Comparison of ENCODE assay signal across 14 cellular contexts in the genomic region with DNA sequence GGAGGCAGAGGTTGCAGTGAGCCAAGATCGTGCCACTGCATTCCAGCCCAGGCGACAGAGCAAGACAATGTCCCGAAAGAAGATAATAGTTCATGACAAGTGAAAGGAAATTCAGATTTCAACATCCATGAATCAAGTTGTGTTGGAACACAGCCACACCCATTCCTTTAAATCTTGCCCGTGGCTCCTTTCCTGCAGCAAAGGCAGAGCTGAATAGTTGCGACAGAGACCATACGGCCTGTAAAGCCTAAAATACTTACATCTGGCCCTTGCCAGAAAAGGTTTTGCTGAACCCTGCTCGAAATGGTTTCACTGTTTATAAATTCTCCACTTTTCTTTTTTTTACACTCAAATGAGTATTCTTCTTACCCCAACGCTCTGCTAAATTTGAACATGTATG. TPM values are rescaled to one million over a fixed set of nuclear protein-coding genes. Genes with fewer than 3 reads are reported as not detected.
A peak's percentile ranks its signal among the peaks of the same experiment; 100 is the strongest.
DNase-seq lines count a peak whose midpoint lies in the region; ATAC-seq, FAIRE-seq and TF ChIP-seq lines count a peak whose summit lies in the region.
"Had no signal": no experiment of that assay in that cellular context is flagged by ENCODE, and none has a peak within 500 bp of the region (broad histone marks: within the 10 kb centered on the region; RNA-seq: fewer than 3 reads in every experiment).

No MANE protein-coding gene starts in this region.

- H3K27ac Mint-ChIP-seq in stimulated activated naive B cell treated with anti-CD40 and anti-IgM and Interleukin-4, amounts not matched to agents 10 μg/mL and 1 μg/mL and 100 μg/mL, for 72 hours = no peak overlapping the region
- H3K27ac Mint-ChIP-seq: activated naive CD4-positive, alpha-beta T cell treated with anti-CD3 and anti-CD28 coated beads for 36 hours had no signal

- H3K36me3 ChIP-seq in liver (ENCODE audit: control insufficient read depth in 4 of 4, insufficient read depth in 3 of 4, low read depth in 1 of 4, low read length in 3 of 4) = no peaks in the 10 kb centered on the region
- H3K36me3 ChIP-seq in HepG2 (replicated peaks in 1 of 2; ENCODE audit: control insufficient read depth in 1 of 2, insufficient read depth in 2 of 2, low read length in 2 of 2) = no peaks in the 10 kb centered on the region
- H3K36me3 ChIP-seq in vagina = no peaks in the 10 kb centered on the region

- H3K27ac ChIP-seq in liver (ENCODE audit: low read depth in 1 of 2, low read length in 2 of 2) (peak overlapping the region in 1 of 2 donors; percentile 34), HepG2 (ENCODE audit: extremely low read length, insufficient read depth, low read length) (no peak overlapping the region), vagina (peak overlapping the region; percentile 75)

- H3K4me1 ChIP-seq in liver (ENCODE audit: control insufficient read depth in 4 of 4, insufficient read depth in 4 of 4, low read length in 3 of 4) = peaks cover 14 to 62% (median 47%) of the 10 kb centered on the region in 4 donors
- peaks cover 39% of the 10 kb centered on the region for H3K4me1 ChIP-seq in HepG2 (ENCODE audit: insufficient read depth, low read length)
- peaks cover 23% of the 10 kb centered on the region for H3K4me1 ChIP-seq in vagina

- POLR2A ChIA-PET in HepG2 (lab: Yijun Ruan, JAX) = interaction anchor here (1.6 kb wide), 2 partner anchors 17 to 20 kb away, joined by 5 to 6 read pairs; no protein-coding TSS in a partner anchor

- no peaks in the 10 kb centered on the region for H3K27me3 ChIP-seq in liver (ENCODE audit: control insufficient read depth in 4 of 4, insufficient read depth in 4 of 4, low read length in 3 of 4)
- peaks cover 1 to 7% of the 10 kb centered on the region in 2 experiments; a peak in 3 of 5 replicates for H3K27me3 ChIP-seq in HepG2 (ENCODE audit: control insufficient read depth in 1 of 2, insufficient read depth in 2 of 2, low read length in 2 of 2)
- no peaks in the 10 kb centered on the region for H3K27me3 ChIP-seq in vagina

- TF ChIP-seq CTCF in liver (IDR thresholded peaks at IDR 0.05; ENCODE audit: low read depth, low read length, missing input control) (no peak), HepG2 (CRISPR knock-in tag; IDR thresholded peaks at IDR 0.05) (no peak), foreskin fibroblast (IDR thresholded peaks at IDR 0.05; ENCODE audit: low read depth, low read length) (no peak), vagina (IDR thresholded peaks at IDR 0.05) (no peak)

- H3K27me3 Mint-ChIP-seq in stimulated activated naive B cell treated with anti-CD40 and anti-IgM and Interleukin-4, amounts not matched to agents 10 μg/mL and 1 μg/mL and 100 μg/mL, for 72 hours = peaks cover 4 to 10% of the 10 kb centered on the region in 2 donors

- H3K9ac ChIP-seq in liver (ENCODE audit: low read depth in 1 of 2, low read length in 2 of 2) (no peak overlapping the region), HepG2 (ENCODE audit: insufficient read depth, low read depth, low read length) (no peak overlapping the region)

- ATAC-seq in HepG2 = no peak
- ATAC-seq in stimulated activated naive B cell treated with anti-CD40 and anti-IgM and Interleukin-4, amounts not matched to agents 10 μg/mL and 1 μg/mL and 100 μg/mL, for 72 hours (replicated peaks) = no peak

- H3K36me3 Mint-ChIP-seq in stimulated activated naive B cell treated with anti-CD40 and anti-IgM and Interleukin-4, amounts not matched to agents 10 μg/mL and 1 μg/mL and 100 μg/mL, for 72 hours = no peaks in the 10 kb centered on the region

- TF ChIP-seq POLR2A in HepG2 (IDR thresholded peaks at IDR 0.05; ENCODE audit: insufficient read depth in 1 of 2, low read depth in 2 of 2, low read length in 2 of 2) (no peak), vagina (IDR thresholded peaks at IDR 0.05) (no peak)

- no peaks in the 10 kb centered on the region for H3K9me3 Mint-ChIP-seq in stimulated activated naive B cell treated with anti-CD40 and anti-IgM and Interleukin-4, amounts not matched to agents 10 μg/mL and 1 μg/mL and 100 μg/mL, for 72 hours
- H3K9me3 Mint-ChIP-seq: activated naive CD4-positive, alpha-beta T cell treated with anti-CD3 and anti-CD28 coated beads for 36 hours had no signal

- no peak for FAIRE-seq in HepG2 (lab: Jason Lieb, UNC)

- TF ChIP-seq RAD21 in liver (IDR thresholded peaks at IDR 0.05) = peak in 1 of 2 donors; percentile 7
- no peak for TF ChIP-seq RAD21 in HepG2 (CRISPR knock-in tag; IDR thresholded peaks at IDR 0.05)

- H2AFZ ChIP-seq in HepG2 (ENCODE audit: low read length) = no peak overlapping the region

- H3K4me2 ChIP-seq in HepG2 (ENCODE audit: low read depth, low read length) = no peak overlapping the region

- intact Hi-C loops in HepG2 (cut with micrococcal nuclease; ENCODE audit: unreplicated experiment) = no loop called here
- intact Hi-C loops in vagina (cut with DNase I) = no loop called here

- H3K9me3 ChIP-seq in liver (ENCODE audit: control insufficient read depth in 4 of 4, low read length in 3 of 4) (no peaks in the 10 kb centered on the region), HepG2 (ENCODE audit: low read length) (no peaks in the 10 kb centered on the region), vagina (no peaks in the 10 kb centered on the region)

- no peaks in the 10 kb centered on the region for H3K79me2 ChIP-seq in HepG2 (ENCODE audit: insufficient read depth, low read length)

- H4K20me1 ChIP-seq in HepG2 (ENCODE audit: insufficient read depth, low read length) = no peaks in the 10 kb centered on the region

- no peak for TF ChIP-seq EP300 in HepG2 (IDR thresholded peaks at IDR 0.05; ENCODE audit: low read depth in 2 of 2, low read length in 2 of 2)
- no peak for TF ChIP-seq EP300 in HepG2 (CRISPR knock-in tag; IDR thresholded peaks at IDR 0.05; ENCODE audit: borderline replicate concordance)

- CTCF ChIA-PET in HepG2 (lab: Yijun Ruan, JAX; ENCODE audit: low intra/inter-chr PET ratio, low total read pairs) = interaction anchor here (1.0 to 2.2 kb wide), 2 partner anchors 18 to 20 kb away, joined by 4 to 5 read pairs; partner anchors contain the start of gene ITPK1

- DNase-seq in HepG2 (ENCODE audit: low spot score) (no peak), SKM-1 (lab: John Stamatoyannopoulos, UW; ENCODE audit: unreplicated experiment) (peak; percentile 12), foreskin fibroblast (peak; percentile 76 to 91), vagina (ENCODE audit: extremely low spot score in 2 of 2) (no peak), RKO (ENCODE audit: low spot score) (no peak), T-helper 9 cell (no peak)
- DNase-seq in stimulated activated naive B cell treated with anti-CD40 and anti-IgM and Interleukin-4, amounts not matched to agents 10 μg/mL and 1 μg/mL and 100 μg/mL, for 72 hours = no peak
- DNase-seq: ACHN; activated CD8-positive, alpha-beta memory T cell treated with anti-CD3 and anti-CD28 coated beads for 24 hours; activated naive CD4-positive, alpha-beta T cell treated with anti-CD3 and anti-CD28 coated beads for 36 hours; NCI-H2029 treated with DMSO at 0.1 percent for 48 hours; NK-92 treated with Interleukin-12 subunit alpha and Interleukin-12 subunit beta, amount 100 ng/mL, for 24 hours; T1000 had no signal

- no TSS peak for BruUV-seq in HepG2 (replicated peaks; lab: Mats Ljungman, UMichigan)

- 34% methylated on average over 8 of the region's 8 CpGs for WGBS in liver
- WGBS in HepG2 (ENCODE audit: low lambda C conversion rate) = 33% methylated on average over 8 of the region's 8 CpGs

- H3K4me1 Mint-ChIP-seq in stimulated activated naive B cell treated with anti-CD40 and anti-IgM and Interleukin-4, amounts not matched to agents 10 μg/mL and 1 μg/mL and 100 μg/mL, for 72 hours = peaks cover 0 to 7% of the 10 kb centered on the region in 2 donors

- in situ Hi-C loops in HepG2 (cut with HindIII; ENCODE audit: extremely low pct_ligation_motif_present, low pct_unique_long_range_greater_than_20kb) = no loop called here

- no peak overlapping the region for H3K4me3 Mint-ChIP-seq in stimulated activated naive B cell treated with anti-CD40 and anti-IgM and Interleukin-4, amounts not matched to agents 10 μg/mL and 1 μg/mL and 100 μg/mL, for 72 hours
- H3K4me3 Mint-ChIP-seq: activated naive CD4-positive, alpha-beta T cell treated with anti-CD3 and anti-CD28 coated beads for 36 hours had no signal

- no peak overlapping the region for H3K4me3 ChIP-seq in liver (ENCODE audit: low read depth in 1 of 3, low read length in 3 of 3)
- H3K4me3 ChIP-seq in HepG2 (replicated peaks in 1 of 3; ENCODE audit: insufficient read depth in 1 of 3, low read depth in 2 of 3, low read length in 3 of 3) = no peak overlapping the region
- H3K4me3 ChIP-seq in foreskin fibroblast (ENCODE audit: low read depth in 1 of 2, low read length in 2 of 2) = no peak overlapping the region
- H3K4me3 ChIP-seq in vagina = no peak overlapping the region

RNA-seq across cellular contexts. Expression of gene ITPK1, which starts 17.8 kb away (rescaled TPM):
- total RNA-seq in liver (10 to 100 TPM in 1 of 2 donors, 1 to 10 TPM in 1; 9.0 to 41.2 TPM), HepG2 (2016; rRNA removed; fragmentation: Illumina TruSeq; extraction: Trizol) (20.5 and 28.1 TPM in 2 replicates), vagina (49.6 TPM)
- polyA plus RNA-seq in liver (10 to 100 TPM in 1 of 2 donors, 1 to 10 TPM in 1; 9.4 to 31.3 TPM), HepG2 (2011; rRNA removed) (47.5 and 64.2 TPM in 2 replicates)
- 8.4 and 11.5 TPM in 2 replicates for total RNA-seq in HepG2 (2016; cell fraction: cytosol; rRNA removed; fragmentation: Illumina TruSeq; extraction: Trizol; ENCODE audit: low read depth)
- 15.9 and 20.1 TPM in 2 replicates for total RNA-seq in HepG2 (2016; cell fraction: insoluble cytoplasmic fraction; rRNA removed; fragmentation: Illumina TruSeq; extraction: Trizol)
- total RNA-seq in HepG2 (2016; cell fraction: membrane; rRNA removed; fragmentation: Illumina TruSeq; extraction: Trizol) = 31.0 and 31.9 TPM in 2 replicates
- 11.8 and 15.8 TPM in 2 replicates for total RNA-seq in HepG2 (2016; cell fraction: nucleus; rRNA removed; fragmentation: Illumina TruSeq; extraction: Trizol)
- polyA plus RNA-seq in HepG2 (2011; cell fraction: cytosol; rRNA removed) = 30.0 and 37.2 TPM in 2 replicates
- 30.6 and 37.4 TPM in 2 replicates for polyA plus RNA-seq in HepG2 (2011; cell fraction: nucleus; rRNA removed)
- 17.7 and 18.1 TPM in 2 replicates for polyA plus RNA-seq in HepG2 (2012)
- 21.3 and 21.6 TPM in 2 replicates for polyA plus RNA-seq in HepG2 (2016; cell fraction: cytosol; fragmentation: Illumina TruSeq; extraction: Trizol; ENCODE audit: low read depth)
- polyA plus RNA-seq in HepG2 (2016; cell fraction: insoluble cytoplasmic fraction; fragmentation: Illumina TruSeq; extraction: Trizol; ENCODE audit: low read depth) = 28.1 and 40.5 TPM in 2 replicates
- 43.7 and 50.0 TPM in 2 replicates for polyA plus RNA-seq in HepG2 (2016; cell fraction: membrane; fragmentation: Illumina TruSeq; extraction: Trizol; ENCODE audit: low read depth)
- polyA plus RNA-seq in HepG2 (2016; cell fraction: nucleus; fragmentation: Illumina TruSeq; extraction: Trizol; ENCODE audit: insufficient read depth, low read depth) = 24.0 and 25.1 TPM in 2 replicates
- polyA minus RNA-seq in HepG2 (2011; rRNA and poly(A)+ RNA removed; ENCODE audit: low replicate concordance) = 147 and 407 TPM in 2 replicates
- 32.5 and 39.1 TPM in 2 replicates for polyA minus RNA-seq in HepG2 (2011; cell fraction: cytosol; rRNA and poly(A)+ RNA removed)
- 12.5 and 17.4 TPM in 2 replicates for polyA minus RNA-seq in HepG2 (2011; cell fraction: nucleus; rRNA and poly(A)+ RNA removed)

RNA-seq across cellular contexts. Expression of gene MOAP1, which starts 51.2 kb away (rescaled TPM):
- total RNA-seq in liver = 10 to 100 TPM; 11.9 to 13.2 TPM
- 10 to 100 TPM in 1 of 2 donors, 1 to 10 TPM in 1; 7.8 to 11.5 TPM for polyA plus RNA-seq in liver
- 14.6 and 14.9 TPM in 2 replicates for total RNA-seq in HepG2 (2016; rRNA removed; fragmentation: Illumina TruSeq; extraction: Trizol)
- total RNA-seq in HepG2 (2016; cell fraction: cytosol; rRNA removed; fragmentation: Illumina TruSeq; extraction: Trizol; ENCODE audit: low read depth) = 2.6 TPM in 2 replicates
- total RNA-seq in HepG2 (2016; cell fraction: insoluble cytoplasmic fraction; rRNA removed; fragmentation: Illumina TruSeq; extraction: Trizol) = 14.8 and 15.2 TPM in 2 replicates
- total RNA-seq in HepG2 (2016; cell fraction: membrane; rRNA removed; fragmentation: Illumina TruSeq; extraction: Trizol) = 7.5 and 8.6 TPM in 2 replicates
- 10.0 and 11.2 TPM in 2 replicates for total RNA-seq in HepG2 (2016; cell fraction: nucleus; rRNA removed; fragmentation: Illumina TruSeq; extraction: Trizol)
- polyA plus RNA-seq in HepG2 (2011; rRNA removed) = 47.0 and 48.6 TPM in 2 replicates
- polyA plus RNA-seq in HepG2 (2011; cell fraction: cytosol; rRNA removed) = 34.9 and 57.3 TPM in 2 replicates
- 12.5 and 24.3 TPM in 2 replicates for polyA plus RNA-seq in HepG2 (2011; cell fraction: nucleus; rRNA removed)
- polyA plus RNA-seq in HepG2 (2012) = 22.2 and 29.6 TPM in 2 replicates
- polyA plus RNA-seq in HepG2 (2016; cell fraction: cytosol; fragmentation: Illumina TruSeq; extraction: Trizol; ENCODE audit: low read depth) = 2.0 and 2.1 TPM in 2 replicates
- 13.6 and 14.1 TPM in 2 replicates for polyA plus RNA-seq in HepG2 (2016; cell fraction: insoluble cytoplasmic fraction; fragmentation: Illumina TruSeq; extraction: Trizol; ENCODE audit: low read depth)
- polyA plus RNA-seq in HepG2 (2016; cell fraction: membrane; fragmentation: Illumina TruSeq; extraction: Trizol; ENCODE audit: low read depth) = 5.0 and 5.9 TPM in 2 replicates
- polyA plus RNA-seq in HepG2 (2016; cell fraction: nucleus; fragmentation: Illumina TruSeq; extraction: Trizol; ENCODE audit: insufficient read depth, low read depth) = 16.6 and 18.7 TPM in 2 replicates
- polyA minus RNA-seq in HepG2 (2011; rRNA and poly(A)+ RNA removed; ENCODE audit: low replicate concordance) = 6.5 and 13.5 TPM in 2 replicates
- 14.9 and 19.2 TPM in 2 replicates for polyA minus RNA-seq in HepG2 (2011; cell fraction: cytosol; rRNA and poly(A)+ RNA removed)
- polyA minus RNA-seq in HepG2 (2011; cell fraction: nucleus; rRNA and poly(A)+ RNA removed) = 8.9 and 11.3 TPM in 2 replicates
- total RNA-seq in vagina = 24.1 TPM

RNA-seq across cellular contexts. Expression of gene LYSET, which starts 51.6 kb away (rescaled TPM):
- 1 to 10 TPM; 5.6 to 5.9 TPM for total RNA-seq in liver
- polyA plus RNA-seq in liver = 10 to 100 TPM in 1 of 2 donors, 1 to 10 TPM in 1; 7.2 to 13.4 TPM
- total RNA-seq in HepG2 (2016; rRNA removed; fragmentation: Illumina TruSeq; extraction: Trizol) = 19.1 and 20.1 TPM in 2 replicates
- total RNA-seq in HepG2 (2016; cell fraction: cytosol; rRNA removed; fragmentation: Illumina TruSeq; extraction: Trizol; ENCODE audit: low read depth) = 42.0 and 42.3 TPM in 2 replicates
- 16.7 and 22.4 TPM in 2 replicates for total RNA-seq in HepG2 (2016; cell fraction: insoluble cytoplasmic fraction; rRNA removed; fragmentation: Illumina TruSeq; extraction: Trizol)
- 51.5 and 52.1 TPM in 2 replicates for total RNA-seq in HepG2 (2016; cell fraction: membrane; rRNA removed; fragmentation: Illumina TruSeq; extraction: Trizol)
- total RNA-seq in HepG2 (2016; cell fraction: nucleus; rRNA removed; fragmentation: Illumina TruSeq; extraction: Trizol) = 12.2 and 14.3 TPM in 2 replicates
- 36.4 and 36.6 TPM in 2 replicates for polyA plus RNA-seq in HepG2 (2011; rRNA removed)
- 16.8 and 29.8 TPM in 2 replicates for polyA plus RNA-seq in HepG2 (2011; cell fraction: cytosol; rRNA removed)
- 5.7 and 8.0 TPM in 2 replicates for polyA plus RNA-seq in HepG2 (2011; cell fraction: nucleus; rRNA removed)
- polyA plus RNA-seq in HepG2 (2012) = 31.1 and 33.0 TPM in 2 replicates
- polyA plus RNA-seq in HepG2 (2016; cell fraction: cytosol; fragmentation: Illumina TruSeq; extraction: Trizol; ENCODE audit: low read depth) = 79.3 and 89.7 TPM in 2 replicates
- polyA plus RNA-seq in HepG2 (2016; cell fraction: insoluble cytoplasmic fraction; fragmentation: Illumina TruSeq; extraction: Trizol; ENCODE audit: low read depth) = 30.2 and 31.4 TPM in 2 replicates
- 77.9 and 80.5 TPM in 2 replicates for polyA plus RNA-seq in HepG2 (2016; cell fraction: membrane; fragmentation: Illumina TruSeq; extraction: Trizol; ENCODE audit: low read depth)
- polyA plus RNA-seq in HepG2 (2016; cell fraction: nucleus; fragmentation: Illumina TruSeq; extraction: Trizol; ENCODE audit: insufficient read depth, low read depth) = 26.1 and 29.5 TPM in 2 replicates
- 9.2 and 13.6 TPM in 2 replicates for polyA minus RNA-seq in HepG2 (2011; rRNA and poly(A)+ RNA removed; ENCODE audit: low replicate concordance)
- polyA minus RNA-seq in HepG2 (2011; cell fraction: cytosol; rRNA and poly(A)+ RNA removed) = 7.6 and 9.5 TPM in 2 replicates
- 11.3 and 12.2 TPM in 2 replicates for polyA minus RNA-seq in HepG2 (2011; cell fraction: nucleus; rRNA and poly(A)+ RNA removed)
- total RNA-seq in vagina = 6.4 TPM

Comparison
In these comparisons a context has a peak if more than half of its experiments do, and no peak if none do; other contexts are left out.
1. DNase-seq: peak in SKM-1 (single experiment) and foreskin fibroblast (2 of 2); none in HepG2 (single experiment), vagina (0 of 2), RKO (single experiment), T-helper 9 cell (single experiment) and stimulated activated naive B cell treated with anti-CD40 and anti-IgM and Interleukin-4, amounts not matched to agents 10 μg/mL and 1 μg/mL and 100 μg/mL, for 72 hours (single experiment).